In the genomic region with DNA sequence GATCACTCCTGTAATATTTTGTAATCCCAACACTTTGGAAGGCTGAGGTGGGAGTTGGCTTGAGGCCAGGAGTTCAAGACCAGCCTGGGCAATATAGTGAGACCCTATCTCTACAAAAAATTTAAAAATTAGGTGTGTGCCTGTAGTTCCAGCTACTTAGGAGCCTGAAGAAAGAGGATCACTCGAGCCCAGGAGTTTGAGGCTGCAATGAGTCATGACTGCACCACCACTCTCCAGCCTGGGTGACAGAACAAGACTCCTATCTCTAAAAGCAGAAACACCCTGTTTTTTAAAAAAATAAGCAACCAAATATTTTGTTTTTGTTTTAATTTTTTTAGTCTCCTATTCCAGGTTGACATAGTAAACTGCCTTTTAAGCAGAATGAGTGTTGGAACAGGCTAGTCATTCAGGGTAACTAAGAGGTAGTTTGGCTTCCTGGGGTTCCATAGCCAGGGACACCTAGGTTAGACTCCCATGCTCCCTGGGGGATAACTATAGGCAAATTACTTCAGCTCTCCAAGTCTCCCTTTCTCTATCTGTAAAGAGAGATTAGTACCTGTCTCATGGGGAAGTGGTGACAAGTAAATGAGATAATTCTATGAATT, we compare ENCODE assay signal across 1 cellular context.
TF ChIP-seq lines count a peak whose summit lies in the region.

No MANE protein-coding gene starts in this region.

TF ChIP-seq in K562, 482 proteins besides CTCF, POLR2A, EP300 and RAD21 (continued from another document):
- TF ChIP-seq ZNF609 (CRISPR knock-in tag; IDR thresholded peaks at IDR 0.05; ENCODE audit: borderline replicate concordance): no peak
